30 cellular contexts compared by ENCODE assay signal in the genomic region with DNA sequence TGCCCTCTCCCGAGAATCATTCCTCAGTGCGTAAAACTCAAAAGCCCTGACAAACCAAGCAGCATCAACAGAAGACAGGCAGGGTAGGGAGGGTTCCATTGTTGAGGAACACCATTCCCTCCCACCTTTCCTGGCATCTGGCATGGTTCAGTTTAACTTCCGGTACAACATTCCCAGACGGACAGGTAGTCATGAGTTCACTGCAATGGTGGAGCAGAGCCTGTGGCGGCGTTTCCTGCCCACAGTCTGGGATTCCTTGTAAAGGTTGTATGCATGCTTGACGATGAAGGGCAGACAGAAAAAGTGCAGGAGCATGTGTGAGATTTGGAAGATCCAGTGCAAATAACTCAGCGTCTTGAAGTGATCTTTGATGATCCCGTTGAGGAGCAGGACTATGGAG.
"Had no signal": no experiment of that assay in that cellular context is flagged by ENCODE, and none has a peak within 500 bp of the region (broad histone marks: within the 10 kb centered on the region; RNA-seq: fewer than 3 reads in every experiment).

No MANE protein-coding gene starts in this region.

- H3K27ac Mint-ChIP-seq: mesothelial cell of epicardium; naive B cell; natural killer cell; nephron progenitor cell; neural progenitor cell; stimulated activated memory B cell treated with anti-CD40 and anti-IgM and Interleukin-4, amounts not matched to agents 10 μg/mL and 1 μg/mL and 100 μg/mL, for 72 hours; type B pancreatic cell had no signal

- H3K4me1 ChIP-seq: neural progenitor cell, parathyroid adenoma, psoas muscle, right lobe of liver, suprapubic skin, uterus had no signal

- H3K27ac ChIP-seq: hepatocyte, left lung, neural progenitor cell, neutrophil, parathyroid adenoma, psoas muscle, right atrium auricular region, right lobe of liver, suprapubic skin, thoracic aorta, tibial artery, uterus had no signal

- H3K4me2 ChIP-seq: hepatocyte, neural progenitor cell, smooth muscle cell had no signal

- H2AFZ ChIP-seq: hepatocyte, neural progenitor cell, parathyroid adenoma had no signal

- H3K4me3 ChIP-seq: hepatocyte, left lung, lung, neural progenitor cell, psoas muscle, right atrium auricular region, right lobe of liver, smooth muscle cell, suprapubic skin, thoracic aorta, tibial artery, uterus had no signal

- H3K36me3 Mint-ChIP-seq: mesothelial cell of epicardium; naive B cell; natural killer cell; neural progenitor cell; stimulated activated memory B cell treated with anti-CD40 and anti-IgM and Interleukin-4, amounts not matched to agents 10 μg/mL and 1 μg/mL and 100 μg/mL, for 72 hours; type B pancreatic cell had no signal

- H3K27me3 Mint-ChIP-seq: stimulated activated memory B cell treated with anti-CD40 and anti-IgM and Interleukin-4, amounts not matched to agents 10 μg/mL and 1 μg/mL and 100 μg/mL, for 72 hours had no signal

- H3K4me3 Mint-ChIP-seq: mesothelial cell of epicardium; naive B cell; natural killer cell; nephron progenitor cell; neural progenitor cell; stimulated activated memory B cell treated with anti-CD40 and anti-IgM and Interleukin-4, amounts not matched to agents 10 μg/mL and 1 μg/mL and 100 μg/mL, for 72 hours; type B pancreatic cell had no signal

- FAIRE-seq: keratinocyte had no signal

- H3K79me2 ChIP-seq: hepatocyte, parathyroid adenoma had no signal

- H3K27me3 ChIP-seq: hepatocyte, left lung, neural progenitor cell, neutrophil, right atrium auricular region, right lobe of liver, suprapubic skin, tibial artery, uterus had no signal

- DNase-seq: kidney glomerular epithelial cell; left colon; left lung; mesendoderm; naive B cell; natural killer cell; nephron progenitor cell; occipital lobe; psoas muscle; right lobe of liver; stimulated activated CD4-positive, alpha-beta T cell treated with anti-CD3 and anti-CD28 coated beads, Interleukin-1b, Interleukin-23, amount 100 ng/mL, for 48 hours; stimulated activated CD4-positive, alpha-beta T cell treated with anti-CD3 and anti-CD28 coated beads, Interleukin-2, amount 100 ng/mL, for 48 hours; stimulated activated CD4-positive, alpha-beta T cell treated with anti-CD3 and anti-CD28 coated beads, Interleukin-4, amount 100 ng/mL, for 4 hours; stimulated activated CD8-positive, alpha-beta memory T cell treated with anti-CD3 and anti-CD28 coated beads, Interleukin-4, amount 100 ng/mL, for 48 hours; stimulated activated naive CD4-positive, alpha-beta T cell treated with Interleukin-2 at 50 U/mL for 16 hours; tibial artery; uterus had no signal

- H3K9ac ChIP-seq: neural progenitor cell, parathyroid adenoma had no signal

- H3K36me3 ChIP-seq: left lung, neural progenitor cell, neutrophil, right atrium auricular region, right lobe of liver, suprapubic skin, thoracic aorta, tibial artery, uterus had no signal

- ATAC-seq: left colon; left lung; natural killer cell; psoas muscle; right lobe of liver; stimulated activated memory B cell treated with anti-CD40 and anti-IgM and Interleukin-4, amounts not matched to agents 10 μg/mL and 1 μg/mL and 100 μg/mL, for 72 hours had no signal

- H3K9me3 ChIP-seq: left lung, neutrophil, psoas muscle, right atrium auricular region, right lobe of liver, suprapubic skin, thoracic aorta, tibial artery, uterus had no signal

- H3K9me3 Mint-ChIP-seq: mesothelial cell of epicardium; naive B cell; natural killer cell; nephron progenitor cell; neural progenitor cell; stimulated activated memory B cell treated with anti-CD40 and anti-IgM and Interleukin-4, amounts not matched to agents 10 μg/mL and 1 μg/mL and 100 μg/mL, for 72 hours; type B pancreatic cell had no signal
